Comparison of ENCODE assay signal across 25 cellular contexts in the genomic region with DNA sequence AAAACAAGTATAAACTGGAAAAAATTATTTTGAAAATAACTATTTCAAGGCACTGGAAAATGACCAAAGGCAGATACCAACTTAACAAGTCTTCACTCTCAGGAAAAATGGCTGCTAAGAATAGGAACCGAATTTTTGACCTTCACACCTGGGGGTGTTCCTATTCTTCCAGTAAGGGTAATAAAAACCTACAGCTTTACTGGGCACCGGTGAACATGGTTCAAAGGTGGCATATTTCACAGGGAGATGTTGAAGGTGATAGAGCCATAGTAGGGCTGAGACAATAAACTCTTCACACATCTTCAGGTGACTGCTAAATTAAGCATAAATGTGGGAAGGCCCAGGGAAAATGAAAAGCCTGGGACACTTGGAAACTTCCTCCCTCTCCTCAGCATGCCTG.
"Had no signal": no experiment of that assay in that cellular context is flagged by ENCODE, and none has a peak within 500 bp of the region (broad histone marks: within the 10 kb centered on the region; RNA-seq: fewer than 3 reads in every experiment).

No MANE protein-coding gene starts in this region.

- ATAC-seq: activated CD8-positive, alpha-beta T cell treated with anti-CD3 and anti-CD28 coated beads for 36 hours; activated naive CD8-positive, alpha-beta T cell treated with anti-CD3 and anti-CD28 coated beads, Interleukin-2, amount 50 U/mL, for 24 hours; activated T-cell treated with anti-CD3 and anti-CD28 coated beads, Interleukin-2, amount 50 U/mL, for 4 hours; activated T-helper 17 cell treated with anti-CD3 and anti-CD28 coated beads, Interleukin-2, amount 50 U/mL, for 72 hours; body of pancreas; WTC11 had no signal

- DNase-seq: activated CD4-positive, alpha-beta T cell treated with anti-CD3 and anti-CD28 coated beads for 1 hour; activated CD4-positive, alpha-beta T cell treated with anti-CD3 and anti-CD28 coated beads for 4 hours; activated CD4-positive, alpha-beta T cell treated with anti-CD3 and anti-CD28 coated beads, Interleukin-2, amount 50 U/mL, for 1 hour; activated CD4-positive, alpha-beta T cell treated with anti-CD3 and anti-CD28 coated beads, Interleukin-2, amount 50 U/mL, for 48 hours; activated CD8-positive, alpha-beta T cell treated with anti-CD3 and anti-CD28 coated beads for 36 hours; activated effector memory CD4-positive, alpha-beta T cell treated with Interleukin-2 at 50 U/mL for 16 hours; activated naive CD4-positive, alpha-beta T cell treated with anti-CD3 and anti-CD28 coated beads for 36 hours; activated naive CD8-positive, alpha-beta T cell treated with anti-CD3 and anti-CD28 coated beads for 36 hours; activated naive CD8-positive, alpha-beta T cell treated with anti-CD3 and anti-CD28 coated beads, Interleukin-2, amount 50 U/mL, for 24 hours; activated T-cell treated with anti-CD3 and anti-CD28 coated beads, Interleukin-2, amount 50 U/mL, for 4 hours; amygdala; aorta; body of pancreas; caudate nucleus; effector CD8-positive, alpha-beta T cell; esophagus squamous epithelium; foreskin melanocyte; T-helper 2 cell had no signal

- H3K36me3 ChIP-seq: adrenal gland, esophagus squamous epithelium had no signal

- FAIRE-seq: colon, endometrium, endothelial cell of umbilical vein had no signal

- H3K4me3 ChIP-seq: adrenal gland, body of pancreas, esophagus squamous epithelium had no signal

- H3K27ac ChIP-seq: adrenal gland, body of pancreas, epithelial cell of prostate had no signal

- H3K9me3 ChIP-seq: adrenal gland, body of pancreas, esophagus squamous epithelium had no signal

- H3K27me3 ChIP-seq: adrenal gland, body of pancreas, esophagus squamous epithelium had no signal
